In genomic region chr10:9613338-9613737, GRCh38 we compare ENCODE assay signal across 15 cellular contexts.
A peak's percentile ranks its signal among the peaks of the same experiment; 100 is the strongest.
DNase-seq lines count a peak whose midpoint lies in the region; ATAC-seq, FAIRE-seq and TF ChIP-seq lines count a peak whose summit lies in the region.
"Had no signal": no experiment of that assay in that cellular context is flagged by ENCODE, and none has a peak within 500 bp of the region (broad histone marks: within the 10 kb centered on the region; RNA-seq: fewer than 3 reads in every experiment).

No MANE protein-coding gene starts in this region.

- no peaks in the 10 kb centered on the region for H4K20me1 ChIP-seq in astrocyte (ENCODE audit: insufficient read depth, low read length)

- H3K4me1 ChIP-seq in astrocyte (ENCODE audit: insufficient read depth, low read length) = no peaks in the 10 kb centered on the region
- H3K4me1 ChIP-seq: upper lobe of right lung had no signal

- DNase-seq in GM18507 (ENCODE audit: extremely low spot score, insufficient read length, low read depth) = no peak
- DNase-seq in astrocyte (ENCODE audit: low read depth) = no peak
- no peak for DNase-seq in activated naive CD4-positive, alpha-beta T cell (lab: John Stamatoyannopoulos, UW)
- no peak for DNase-seq in T-helper 17 cell
- DNase-seq in urothelium cell line (ENCODE audit: low spot score) = no peak
- DNase-seq in HuH-7 (ENCODE audit: low spot score) = no peak
- DNase-seq: activated naive CD4-positive, alpha-beta T cell treated with anti-CD3 and anti-CD28 coated beads for 36 hours; effector memory CD4-positive, alpha-beta T cell; immature natural killer cell; stimulated activated CD4-positive, alpha-beta T cell treated with anti-CD3 and anti-CD28 coated beads, Interleukin-4, amount 100 ng/mL, for 4 hours; upper lobe of right lung had no signal

- H3K4me3 Mint-ChIP-seq in astrocyte (ENCODE audit: unreplicated experiment) (no peak overlapping the region), T-helper 17 cell (no peak overlapping the region)
- H3K4me3 Mint-ChIP-seq: activated naive CD4-positive, alpha-beta T cell treated with anti-CD3 and anti-CD28 coated beads for 36 hours; immature natural killer cell had no signal

- H3K27me3 Mint-ChIP-seq in astrocyte (ENCODE audit: low read depth, unreplicated experiment) (no peaks in the 10 kb centered on the region), T-helper 17 cell (peaks cover 22% of the 10 kb centered on the region)

- no peak overlapping the region for H2AFZ ChIP-seq in astrocyte (ENCODE audit: low read depth, low read length)

- no peak overlapping the region for H3K27ac ChIP-seq in astrocyte (ENCODE audit: low read depth, low read length)
- H3K27ac ChIP-seq: neutrophil, upper lobe of right lung, VCaP had no signal

- no peak for TF ChIP-seq CTCF in astrocyte (IDR thresholded peaks at IDR 0.05; ENCODE audit: insufficient read depth, low read depth, low read length)

- ATAC-seq in GM21390 (IDR thresholded peaks at IDR 0.05; ENCODE audit: unreplicated experiment) (peak; percentile 88), HG03064 (IDR thresholded peaks at IDR 0.05; ENCODE audit: low read depth, unreplicated experiment) (peak; percentile 92), T-helper 17 cell (no peak)
- ATAC-seq: upper lobe of right lung had no signal

- no peaks in the 10 kb centered on the region for H3K79me2 ChIP-seq in astrocyte (ENCODE audit: insufficient read depth, low read length)

- peak overlapping the region; percentile 56 for H3K27ac Mint-ChIP-seq in astrocyte (ENCODE audit: unreplicated experiment)
- H3K27ac Mint-ChIP-seq in T-helper 17 cell = no peak overlapping the region
- H3K27ac Mint-ChIP-seq: activated naive CD4-positive, alpha-beta T cell treated with anti-CD3 and anti-CD28 coated beads for 36 hours; immature natural killer cell had no signal

- H3K36me3 Mint-ChIP-seq in astrocyte (ENCODE audit: low read depth, unreplicated experiment) (no peaks in the 10 kb centered on the region), T-helper 17 cell (ENCODE audit: low read depth) (no peaks in the 10 kb centered on the region)
- H3K36me3 Mint-ChIP-seq: immature natural killer cell had no signal

- H3K9me3 ChIP-seq in astrocyte (ENCODE audit: insufficient read depth, low read depth, low read length) = no peaks in the 10 kb centered on the region
- H3K9me3 ChIP-seq in T-helper 17 cell (ENCODE audit: control insufficient read depth, low read length, poor library complexity, severe bottlenecking) = no peaks in the 10 kb centered on the region
- H3K9me3 ChIP-seq: neutrophil, upper lobe of right lung had no signal

- H3K9me3 Mint-ChIP-seq in astrocyte (ENCODE audit: unreplicated experiment) = no peaks in the 10 kb centered on the region
- H3K9me3 Mint-ChIP-seq: activated naive CD4-positive, alpha-beta T cell treated with anti-CD3 and anti-CD28 coated beads for 36 hours had no signal

- H3K4me3 ChIP-seq in astrocyte (ENCODE audit: insufficient read depth, low read depth, low read length) = no peak overlapping the region
- H3K4me3 ChIP-seq: upper lobe of right lung had no signal

- no peaks in the 10 kb centered on the region for H3K27me3 ChIP-seq in astrocyte (ENCODE audit: insufficient read depth, low read length)
- H3K27me3 ChIP-seq: neutrophil, upper lobe of right lung had no signal

- H3K4me1 Mint-ChIP-seq in astrocyte (ENCODE audit: low read depth, unreplicated experiment) (no peaks in the 10 kb centered on the region), T-helper 17 cell (no peaks in the 10 kb centered on the region)

- FAIRE-seq in GM18507 (lab: Jason Lieb, UNC) (peak; percentile 21), astrocyte (lab: Jason Lieb, UNC) (no peak), urothelium cell line (lab: Jason Lieb, UNC) (no peak)

- no peak overlapping the region for H3K4me2 ChIP-seq in astrocyte (ENCODE audit: low read length)

- H3K36me3 ChIP-seq in astrocyte (ENCODE audit: insufficient read depth, low read length) = no peaks in the 10 kb centered on the region
- H3K36me3 ChIP-seq: neutrophil, upper lobe of right lung had no signal

- no peak overlapping the region for H3K9ac ChIP-seq in astrocyte (ENCODE audit: low read length)
